In genomic region chr17:40325156-40326013, GRCh38 we compare ENCODE assay signal across 10 cellular contexts. TPM values are rescaled to one million over a fixed set of nuclear protein-coding genes. Genes with fewer than 3 reads are reported as not detected.
DNase-seq lines count a peak whose midpoint lies in the region; ATAC-seq and TF ChIP-seq lines count a peak whose summit lies in the region.
"Had no signal": no experiment of that assay in that cellular context is flagged by ENCODE, and none has a peak within 500 bp of the region (broad histone marks: within the 10 kb centered on the region; RNA-seq: fewer than 3 reads in every experiment).

No MANE protein-coding gene starts in this region.

- H3K27ac ChIP-seq in left lung (peak overlapping the region; percentile 90 to 100), tibial artery (peak overlapping the region; percentile 94 to 95)

- peaks cover 52% of the 10 kb centered on the region for H3K36me3 Mint-ChIP-seq in activated CD8-positive, alpha-beta T cell treated with anti-CD3 and anti-CD28 coated beads, Interleukin-2, amount 10 ng/mL, durations not matched to agents 7 days and 5 days (ENCODE audit: low read depth)
- H3K36me3 Mint-ChIP-seq in WTC11, result no peaks in the 10 kb centered on the region

- H3K4me1 ChIP-seq in left lung, result peaks cover 85 to 99% of the 10 kb centered on the region in 2 donors
- H3K4me1 ChIP-seq in tibial artery, result peaks cover 26 to 100% (median 95%) of the 10 kb centered on the region in 4 donors

- no peak for TF ChIP-seq CTCF in left lung (IDR thresholded peaks at IDR 0.05)
- TF ChIP-seq CTCF in tibial artery (IDR thresholded peaks at IDR 0.05), result no peak
- no peak for TF ChIP-seq CTCF in WTC11 (IDR thresholded peaks at IDR 0.05)

- H3K4me1 Mint-ChIP-seq in activated CD8-positive, alpha-beta T cell treated with anti-CD3 and anti-CD28 coated beads, Interleukin-2, amount 10 ng/mL, durations not matched to agents 7 days and 5 days (ENCODE audit: low read depth), result peaks cover 92% of the 10 kb centered on the region
- H3K4me1 Mint-ChIP-seq in WTC11, result peaks cover 36% of the 10 kb centered on the region

- peak; percentile 57 for DNase-seq in activated T-cell treated with anti-CD3 and anti-CD28 coated beads, Interleukin-2, amount 50 U/mL, for 1 hour
- DNase-seq in activated T-cell treated with anti-CD3 and anti-CD28 coated beads for 4 hours (no peak), left lung (peak in 1 of 2 donors; percentile 38), tibial artery (no peak), WTC11 (ENCODE audit: low spot score) (no peak)
- DNase-seq in activated CD8-positive, alpha-beta T cell treated with anti-CD3 and anti-CD28 coated beads, Interleukin-2, amount 10 ng/mL, durations not matched to agents 7 days and 5 days, result peak; percentile 36
- DNase-seq: occipital lobe had no signal

- peak overlapping the region; percentile 71 for H3K4me3 Mint-ChIP-seq in activated CD8-positive, alpha-beta T cell treated with anti-CD3 and anti-CD28 coated beads, Interleukin-2, amount 10 ng/mL, durations not matched to agents 7 days and 5 days
- H3K4me3 Mint-ChIP-seq in WTC11, result no peak overlapping the region

- ATAC-seq in activated CD8-positive, alpha-beta T cell treated with anti-CD3 and anti-CD28 coated beads, Interleukin-2, amount 10 ng/mL, durations not matched to agents 7 days and 5 days, result no peak
- ATAC-seq in left lung (no peak), GM19463 (IDR thresholded peaks at IDR 0.05; ENCODE audit: unreplicated experiment) (no peak), WTC11 (no peak), GM19023 (IDR thresholded peaks at IDR 0.05; ENCODE audit: unreplicated experiment) (no peak)

- H3K27ac Mint-ChIP-seq in activated CD8-positive, alpha-beta T cell treated with anti-CD3 and anti-CD28 coated beads, Interleukin-2, amount 10 ng/mL, durations not matched to agents 7 days and 5 days, result peak overlapping the region; percentile 98
- H3K27ac Mint-ChIP-seq in WTC11, result no peak overlapping the region

- POLR2A ChIA-PET in activated CD8-positive, alpha-beta T cell treated with anti-CD3 and anti-CD28 coated beads, Interleukin-2, amount 10 ng/mL, durations not matched to agents 7 days and 5 days (lab: Charles Lee), result interaction anchor here (0.8 to 2.5 kb wide), 8 partner anchors 8 to 29 kb away, joined by 3 to 8 read pairs (median 6); no protein-coding TSS in a partner anchor
- POLR2A ChIA-PET in WTC11 (lab: Charles Lee), result no interaction called here

- H3K36me3 ChIP-seq in left lung, result no peaks in the 10 kb centered on the region
- no peaks in the 10 kb centered on the region for H3K36me3 ChIP-seq in tibial artery

- H3K9me3 Mint-ChIP-seq in activated CD8-positive, alpha-beta T cell treated with anti-CD3 and anti-CD28 coated beads, Interleukin-2, amount 10 ng/mL, durations not matched to agents 7 days and 5 days (ENCODE audit: insufficient read depth), result no peaks in the 10 kb centered on the region
- no peaks in the 10 kb centered on the region for H3K9me3 Mint-ChIP-seq in WTC11

- H3K9me3 ChIP-seq in left lung, result no peaks in the 10 kb centered on the region
- no peaks in the 10 kb centered on the region for H3K9me3 ChIP-seq in tibial artery

- intact Hi-C loops in left lung (cut with DNase I) (no loop called here), tibial artery (cut with DNase I; ENCODE audit: low total_unique reads) (no loop called here)

- H3K27me3 ChIP-seq in left lung, result no peaks in the 10 kb centered on the region
- H3K27me3 ChIP-seq in tibial artery, result no peaks in the 10 kb centered on the region

- H3K4me3 ChIP-seq in left lung, result no peak overlapping the region
- no peak overlapping the region for H3K4me3 ChIP-seq in tibial artery

- H3K27me3 Mint-ChIP-seq in activated CD8-positive, alpha-beta T cell treated with anti-CD3 and anti-CD28 coated beads, Interleukin-2, amount 10 ng/mL, durations not matched to agents 7 days and 5 days (ENCODE audit: low read depth), result no peaks in the 10 kb centered on the region
- no peaks in the 10 kb centered on the region for H3K27me3 Mint-ChIP-seq in WTC11 (ENCODE audit: low read depth)

- CTCF ChIA-PET in activated CD8-positive, alpha-beta T cell treated with anti-CD3 and anti-CD28 coated beads, Interleukin-2, amount 10 ng/mL, durations not matched to agents 7 days and 5 days (lab: Charles Lee), result interaction anchor here (0.6 to 3.0 kb wide), 14 partner anchors 8 to 295 kb away, joined by 3 to 18 read pairs (median 3); no protein-coding TSS in a partner anchor
- CTCF ChIA-PET in WTC11 (lab: Charles Lee), result interaction anchor here (0.9 to 3.2 kb wide), 4 partner anchors 8 to 29 kb away, joined by 3 to 22 read pairs (median 8); no protein-coding TSS in a partner anchor

TF ChIP-seq in WTC11, 78 proteins besides CTCF, POLR2A, EP300 and RAD21 (continues in another document):
- TF ChIP-seq JUN (CRISPR knock-in tag; IDR thresholded peaks at IDR 0.05) (no peak), NR2C2 (CRISPR knock-in tag; IDR thresholded peaks at IDR 0.05) (no peak), MXD4 (CRISPR knock-in tag; IDR thresholded peaks at IDR 0.05; ENCODE audit: borderline replicate concordance) (no peak), RELA (CRISPR knock-in tag; IDR thresholded peaks at IDR 0.05; ENCODE audit: borderline replicate concordance) (no peak), ZNF281 (CRISPR knock-in tag; IDR thresholded peaks at IDR 0.05) (no peak), MAX (CRISPR knock-in tag; IDR thresholded peaks at IDR 0.05) (no peak), CREB1 (CRISPR knock-in tag; IDR thresholded peaks at IDR 0.05) (no peak), ZNF232 (CRISPR knock-in tag; IDR thresholded peaks at IDR 0.05) (no peak), ERG (CRISPR knock-in tag; IDR thresholded peaks at IDR 0.05) (no peak), SOX15 (CRISPR knock-in tag; IDR thresholded peaks at IDR 0.05) (no peak), ZBTB43 (CRISPR knock-in tag; IDR thresholded peaks at IDR 0.05) (no peak), TEAD4 (CRISPR knock-in tag; IDR thresholded peaks at IDR 0.05) (no peak), USF2 (CRISPR knock-in tag; IDR thresholded peaks at IDR 0.05) (no peak)

RNA-seq across cellular contexts. Expression of gene RARA, which starts 16.4 kb away (rescaled TPM):
- total RNA-seq in activated CD8-positive, alpha-beta T cell treated with anti-CD3 and anti-CD28 coated beads, Interleukin-2, amount 10 ng/mL, durations not matched to agents 7 days and 5 days, result 10 to 100 TPM; 61.1 to 63.2 TPM
- total RNA-seq in left lung, result 10 to 100 TPM; 54.7 to 62.6 TPM
- total RNA-seq in WTC11 (2021), result 14.3 to 20.7 TPM (median 15.8 TPM) in 3 replicates

RNA-seq across cellular contexts. Expression of gene CDC6, which starts 37.7 kb away (rescaled TPM):
- total RNA-seq in activated CD8-positive, alpha-beta T cell treated with anti-CD3 and anti-CD28 coated beads, Interleukin-2, amount 10 ng/mL, durations not matched to agents 7 days and 5 days, result 100 to 1,000 TPM; 103 to 110 TPM
- total RNA-seq in left lung (10 to 100 TPM; 12.8 to 24.1 TPM), WTC11 (2021) (85.9 to 125 TPM (median 87.9 TPM) in 3 replicates)

RNA-seq across cellular contexts. Expression of gene GJD3, which starts 39.2 kb away (rescaled TPM):
- total RNA-seq in activated CD8-positive, alpha-beta T cell treated with anti-CD3 and anti-CD28 coated beads, Interleukin-2, amount 10 ng/mL, durations not matched to agents 7 days and 5 days, result under 1 TPM in 1 of 2 experiments, not detected in 1; 0.29 TPM
- total RNA-seq in left lung, result 1 to 10 TPM; 3.0 to 3.6 TPM
- total RNA-seq in WTC11 (2021), result 1.4 to 2.3 TPM (median 2.0 TPM) in 3 replicates
- total RNA-seq: frontal cortex had no signal

Comparison
In these comparisons a context has a peak if more than half of its experiments do, and no peak if none do; other contexts are left out.
1. DNase-seq: peak in activated T-cell treated with anti-CD3 and anti-CD28 coated beads, Interleukin-2, amount 50 U/mL, for 1 hour (single experiment) and activated CD8-positive, alpha-beta T cell treated with anti-CD3 and anti-CD28 coated beads, Interleukin-2, amount 10 ng/mL, durations not matched to agents 7 days and 5 days (single experiment); none in activated T-cell treated with anti-CD3 and anti-CD28 coated beads for 4 hours (single experiment), tibial artery (0 of 2) and WTC11 (single experiment).